In genomic region chr6:16270178-16270794, GRCh38 we compare ENCODE assay signal across 1 cellular context.
A peak's percentile ranks its signal among the peaks of the same experiment; 100 is the strongest.
TF ChIP-seq lines count a peak whose summit lies in the region.

No MANE protein-coding gene starts in this region.

TF ChIP-seq in K562, 482 proteins besides CTCF, POLR2A, EP300 and RAD21 (continued from another document and continues in another):
- TF ChIP-seq MLX (CRISPR knock-in tag; conservative IDR thresholded peaks at IDR 0.05) (no peak), BRD9 (IDR thresholded peaks at IDR 0.05; ENCODE audit: low read depth, partially characterized antibody) (peak; percentile 89), RCOR1 (IDR thresholded peaks at IDR 0.05; ENCODE audit: borderline replicate concordance in 1 of 2, low read depth in 2 of 2, low read length in 2 of 2) (peak; percentile 95 to 98), TSC22D4 (tag; IDR thresholded peaks at IDR 0.05) (no peak), ZC3H11A (IDR thresholded peaks at IDR 0.05; ENCODE audit: low read depth, low read length) (no peak), ZBTB26 (CRISPR knock-in tag; IDR thresholded peaks at IDR 0.05) (no peak), ZBTB9 (CRISPR knock-in tag; IDR thresholded peaks at IDR 0.05) (peak; percentile 79), XRCC4 (IDR thresholded peaks at IDR 0.05; ENCODE audit: extremely low read depth, insufficient read depth, insufficient read length) (no peak), NUFIP1 (IDR thresholded peaks at IDR 0.05; ENCODE audit: partially characterized antibody) (peak; percentile 80), POLR3G (IDR thresholded peaks at IDR 0.05; ENCODE audit: extremely low read depth, insufficient read length, insufficient replicate concordance) (no peak), SMC3 (conservative IDR thresholded peaks at IDR 0.05; ENCODE audit: insufficient read depth, low read depth, low read length) (no peak), YY1 (IDR thresholded peaks at IDR 0.05; ENCODE audit: borderline replicate concordance in 1 of 3, control insufficient read depth in 1 of 3, extremely low read depth in 1 of 3, insufficient read depth in 3 of 3, insufficient read length in 1 of 3, insufficient replicate concordance in 2 of 3, low read depth in 1 of 3, low read length in 2 of 3) (peak; percentile 20 to 90 (median 69)), TCF7 (IDR thresholded peaks at IDR 0.05; ENCODE audit: borderline replicate concordance) (no peak; the same call in 1 of the 2 replicates), U2AF1 (optimal IDR thresholded peaks at IDR 0.05; ENCODE audit: low read depth, low read length) (no peak), COPS2 (conservative IDR thresholded peaks at IDR 0.05) (no peak), GABPB1 (CRISPR knock-in tag; IDR thresholded peaks at IDR 0.05) (no peak), FOXO4 (CRISPR knock-in tag; IDR thresholded peaks at IDR 0.05) (no peak), RERE (CRISPR knock-in tag; IDR thresholded peaks at IDR 0.05; ENCODE audit: borderline replicate concordance) (no peak), ZNF696 (CRISPR knock-in tag; conservative IDR thresholded peaks at IDR 0.05) (no peak), ZFP1 (CRISPR knock-in tag; IDR thresholded peaks at IDR 0.05) (no peak), MAFF (IDR thresholded peaks at IDR 0.05; ENCODE audit: low read length) (no peak), ZNF134 (CRISPR knock-in tag; conservative IDR thresholded peaks at IDR 0.05) (no peak), CAMTA2 (CRISPR knock-in tag; conservative IDR thresholded peaks at IDR 0.05) (peak; percentile 63; the same call in 1 of the 2 replicates), MEF2A (IDR thresholded peaks at IDR 0.05; ENCODE audit: control insufficient read depth, low read depth, low read length) (peak; percentile 54; the same call in 1 of the 2 replicates), CTCFL (IDR thresholded peaks at IDR 0.05; ENCODE audit: borderline replicate concordance, insufficient read depth, low read depth, low read length, poor library complexity, severe bottlenecking) (no peak), TOE1 (IDR thresholded peaks at IDR 0.05; ENCODE audit: borderline replicate concordance) (no peak; the same call in none of the 2 replicates), TOE1 (CRISPR knock-in tag; IDR thresholded peaks at IDR 0.05; ENCODE audit: borderline replicate concordance, low read depth) (no peak), FOSL1 (tag; conservative IDR thresholded peaks at IDR 0.05) (peak; percentile 82), E2F3 (CRISPR knock-in tag; IDR thresholded peaks at IDR 0.05) (0 out of 2 replicates have a peak, but pooled peaks have one; percentile 42), MITF (IDR thresholded peaks at IDR 0.05) (peak; percentile 80; the same call in 1 of the 2 replicates), TCF3 (CRISPR knock-in tag; IDR thresholded peaks at IDR 0.05) (peak; percentile 100), ZNF354B (CRISPR knock-in tag; IDR thresholded peaks at IDR 0.05) (no peak), TFAP4 (CRISPR knock-in tag; IDR thresholded peaks at IDR 0.05; ENCODE audit: borderline replicate concordance) (peak; percentile 98), PHB2 (IDR thresholded peaks at IDR 0.05; ENCODE audit: low read depth) (peak; percentile 92), ZNF449 (CRISPR knock-in tag; IDR thresholded peaks at IDR 0.05) (no peak; the same call in 1 of the 2 replicates), FOXP1 (CRISPR knock-in tag; IDR thresholded peaks at IDR 0.05) (no peak), PHF8 (IDR thresholded peaks at IDR 0.05; ENCODE audit: borderline replicate concordance, low read length) (no peak), ZNF764 (CRISPR knock-in tag; IDR thresholded peaks at IDR 0.05; ENCODE audit: low read depth) (no peak), STAT5A (IDR thresholded peaks at IDR 0.05; ENCODE audit: borderline replicate concordance, low read length) (peak; percentile 94), TSHZ1 (CRISPR knock-in tag; IDR thresholded peaks at IDR 0.05) (no peak), SREBF2 (CRISPR knock-in tag; IDR thresholded peaks at IDR 0.05) (no peak), MCM5 (IDR thresholded peaks at IDR 0.05; ENCODE audit: low read depth) (no peak), GABPA (tag; conservative IDR thresholded peaks at IDR 0.05; ENCODE audit: low read depth) (peak; percentile 35; the same call in 1 of the 2 replicates)
